13 cellular contexts compared by ENCODE assay signal in genomic region chr11:3861698-3862097, GRCh38. TPM values are rescaled to one million over a fixed set of nuclear protein-coding genes. Genes with fewer than 3 reads are reported as not detected.
DNase-seq lines count a peak whose midpoint lies in the region; ATAC-seq, FAIRE-seq and TF ChIP-seq lines count a peak whose summit lies in the region.
"Had no signal": no experiment of that assay in that cellular context is flagged by ENCODE, and none has a peak within 500 bp of the region (broad histone marks: within the 10 kb centered on the region; RNA-seq: fewer than 3 reads in every experiment).

No MANE protein-coding gene starts in this region.

- no peak overlapping the region for H2AFZ ChIP-seq in HepG2 (ENCODE audit: low read length)

- POLR2A ChIA-PET in HepG2 (lab: Yijun Ruan, JAX) = no interaction called here

- H3K4me1 Mint-ChIP-seq in central memory CD8-positive, alpha-beta T cell = peaks cover 84% of the 10 kb centered on the region

- no peak overlapping the region for H3K27ac ChIP-seq in HepG2 (ENCODE audit: extremely low read length, insufficient read depth, low read length)
- no peak overlapping the region for H3K27ac ChIP-seq in right lobe of liver
- H3K27ac ChIP-seq in thyroid gland = peak overlapping the region in 2 of 3 donors; percentile 15 to 66

- FAIRE-seq in HepG2 (lab: Jason Lieb, UNC) = no peak
- FAIRE-seq: endothelial cell of umbilical vein had no signal

- in situ Hi-C loops in HepG2 (cut with HindIII; ENCODE audit: extremely low pct_ligation_motif_present, low pct_unique_long_range_greater_than_20kb) = no loop called here

- H3K4me3 Mint-ChIP-seq in central memory CD8-positive, alpha-beta T cell = peak overlapping the region; percentile 98

- no peak for TF ChIP-seq POLR2A in HepG2 (IDR thresholded peaks at IDR 0.05; ENCODE audit: insufficient read depth in 1 of 2, low read depth in 2 of 2, low read length in 2 of 2)
- no peak for TF ChIP-seq POLR2A in right lobe of liver (IDR thresholded peaks at IDR 0.05)
- TF ChIP-seq POLR2A in thyroid gland (IDR thresholded peaks at IDR 0.05) = no peak

- 0 out of 2 replicates have a peak overlapping the region, but pooled peaks have one; percentile 1 for H3K4me2 ChIP-seq in HepG2 (ENCODE audit: low read depth, low read length)

- TF ChIP-seq RAD21 in HepG2 (CRISPR knock-in tag; IDR thresholded peaks at IDR 0.05) = no peak

- CTCF ChIA-PET in HepG2 (lab: Yijun Ruan, JAX; ENCODE audit: low intra/inter-chr PET ratio, low total read pairs) = no interaction called here

- H3K36me3 Mint-ChIP-seq in central memory CD8-positive, alpha-beta T cell (ENCODE audit: insufficient read depth) = peaks cover 4% of the 10 kb centered on the region

- DNase-seq in HepG2 (ENCODE audit: low spot score) (no peak), right lobe of liver (no peak), SKM-1 treated with dmso at 0.1 percent for 144 hours (lab: John Stamatoyannopoulos, UW; ENCODE audit: unreplicated experiment) (peak; percentile 58), thyroid gland (no peak), RKO (ENCODE audit: low spot score) (no peak), retina (no peak)
- DNase-seq in central memory CD8-positive, alpha-beta T cell (ENCODE audit: low spot score in 2 of 2) = no peak
- DNase-seq: anterior cingulate cortex, BE2C, mucosa of descending colon, NCI-H1694 treated with DMSO at 0.1 percent for 48 hours had no signal

- WGBS in HepG2 (ENCODE audit: low lambda C conversion rate) = 78% methylated on average over 1 of the region's 1 CpG
- 17% methylated on average over 1 of the region's 1 CpG for WGBS in right lobe of liver (ENCODE audit: insufficient coverage, low coverage, low lambda C conversion rate, missing lambda C conversion rate)
- 20 to 35% methylated on average over 1 of the region's 1 CpG for WGBS in thyroid gland, 2 donors

- TF ChIP-seq CTCF in HepG2 (CRISPR knock-in tag; IDR thresholded peaks at IDR 0.05) (no peak), right lobe of liver (IDR thresholded peaks at IDR 0.05) (no peak), thyroid gland (IDR thresholded peaks at IDR 0.05) (no peak)

- peak overlapping the region; percentile 71 for H3K27ac Mint-ChIP-seq in central memory CD8-positive, alpha-beta T cell (ENCODE audit: low read depth)

- H3K9me3 ChIP-seq in HepG2 (ENCODE audit: low read length) (no peaks in the 10 kb centered on the region), right lobe of liver (no peaks in the 10 kb centered on the region), thyroid gland (no peaks in the 10 kb centered on the region)
- H3K9me3 ChIP-seq: BE2C, mucosa of descending colon had no signal

- no TSS peak for BruUV-seq in HepG2 (replicated peaks; lab: Mats Ljungman, UMichigan)

- intact Hi-C loops in HepG2 (cut with micrococcal nuclease; ENCODE audit: unreplicated experiment) = no loop called here
- intact Hi-C loops in right lobe of liver (cut with DNase I) = no loop called here
- intact Hi-C loops in thyroid gland (cut with DNase I) = no loop called here

- H4K20me1 ChIP-seq in HepG2 (ENCODE audit: insufficient read depth, low read length) = no peaks in the 10 kb centered on the region

- H3K36me3 ChIP-seq in HepG2 (replicated peaks in 1 of 2; ENCODE audit: control insufficient read depth in 1 of 2, insufficient read depth in 2 of 2, low read length in 2 of 2) (no peaks in the 10 kb centered on the region), right lobe of liver (no peaks in the 10 kb centered on the region), thyroid gland (no peaks in the 10 kb centered on the region)
- H3K36me3 ChIP-seq: BE2C had no signal

- no peaks in the 10 kb centered on the region for H3K9me3 Mint-ChIP-seq in central memory CD8-positive, alpha-beta T cell

- TF ChIP-seq EP300 in HepG2 (IDR thresholded peaks at IDR 0.05; ENCODE audit: low read depth in 2 of 2, low read length in 2 of 2) = no peak
- TF ChIP-seq EP300 in HepG2 (CRISPR knock-in tag; IDR thresholded peaks at IDR 0.05; ENCODE audit: borderline replicate concordance) = no peak

- H3K27me3 ChIP-seq in HepG2 (ENCODE audit: control insufficient read depth in 1 of 2, insufficient read depth in 2 of 2, low read length in 2 of 2) (no peaks in the 10 kb centered on the region), right lobe of liver (no peaks in the 10 kb centered on the region), thyroid gland (no peaks in the 10 kb centered on the region)
- H3K27me3 ChIP-seq: BE2C had no signal

- no peak for ATAC-seq in HepG2
- no peak for ATAC-seq in right lobe of liver
- ATAC-seq in central memory CD8-positive, alpha-beta T cell (replicated peaks; ENCODE audit: extremely low read depth, poor library complexity, severe bottlenecking) = no peak
- ATAC-seq in HG03175 (IDR thresholded peaks at IDR 0.05; ENCODE audit: unreplicated experiment) = no peak

- H3K79me2 ChIP-seq in HepG2 (ENCODE audit: insufficient read depth, low read length) = peaks cover 92% of the 10 kb centered on the region

- H3K27me3 Mint-ChIP-seq in central memory CD8-positive, alpha-beta T cell = no peaks in the 10 kb centered on the region

- H3K4me3 ChIP-seq in HepG2 (replicated peaks in 1 of 3; ENCODE audit: insufficient read depth in 1 of 3, low read depth in 2 of 3, low read length in 3 of 3) (no peak overlapping the region), right lobe of liver (no peak overlapping the region), thyroid gland (replicated peaks in 1 of 3) (no peak overlapping the region)
- H3K4me3 ChIP-seq: mucosa of descending colon had no signal

- H3K4me1 ChIP-seq in HepG2 (ENCODE audit: insufficient read depth, low read length) (peaks cover 78% of the 10 kb centered on the region), right lobe of liver (peaks cover 0 to 80% (median 31%) of the 10 kb centered on the region in 4 donors), thyroid gland (peaks cover 64 to 85% of the 10 kb centered on the region in 2 donors)
- H3K4me1 ChIP-seq: BE2C had no signal

- no peak overlapping the region for H3K9ac ChIP-seq in HepG2 (ENCODE audit: insufficient read depth, low read depth, low read length)

RNA-seq across cellular contexts. Expression of gene STIM1, which starts 6.2 kb away (rescaled TPM):
- total RNA-seq in HepG2 (2016; rRNA removed; fragmentation: Illumina TruSeq; extraction: Trizol) (16.3 and 19.2 TPM in 2 replicates), right lobe of liver (10 to 100 TPM; 36.4 to 48.0 (median 40.5) TPM), thyroid gland (10 to 100 TPM; 54.3 to 89.2 (median 71.0) TPM)
- total RNA-seq in HepG2 (2016; cell fraction: cytosol; rRNA removed; fragmentation: Illumina TruSeq; extraction: Trizol; ENCODE audit: low read depth) = 4.1 and 5.8 TPM in 2 replicates
- total RNA-seq in HepG2 (2016; cell fraction: insoluble cytoplasmic fraction; rRNA removed; fragmentation: Illumina TruSeq; extraction: Trizol) = 10.3 and 20.0 TPM in 2 replicates
- 9.1 and 11.2 TPM in 2 replicates for total RNA-seq in HepG2 (2016; cell fraction: membrane; rRNA removed; fragmentation: Illumina TruSeq; extraction: Trizol)
- 32.4 and 32.5 TPM in 2 replicates for total RNA-seq in HepG2 (2016; cell fraction: nucleus; rRNA removed; fragmentation: Illumina TruSeq; extraction: Trizol)
- polyA plus RNA-seq in HepG2 (2011; rRNA removed) = 28.5 and 33.3 TPM in 2 replicates
- 25.0 and 31.9 TPM in 2 replicates for polyA plus RNA-seq in HepG2 (2011; cell fraction: cytosol; rRNA removed)
- polyA plus RNA-seq in HepG2 (2011; cell fraction: nucleus; rRNA removed) = 53.3 and 57.1 TPM in 2 replicates
- 41.4 and 42.4 TPM in 2 replicates for polyA plus RNA-seq in HepG2 (2012)
- polyA plus RNA-seq in HepG2 (2016; cell fraction: cytosol; fragmentation: Illumina TruSeq; extraction: Trizol; ENCODE audit: low read depth) = 2.6 TPM in 2 replicates
- 10.3 and 12.6 TPM in 2 replicates for polyA plus RNA-seq in HepG2 (2016; cell fraction: insoluble cytoplasmic fraction; fragmentation: Illumina TruSeq; extraction: Trizol; ENCODE audit: low read depth)
- polyA plus RNA-seq in HepG2 (2016; cell fraction: membrane; fragmentation: Illumina TruSeq; extraction: Trizol; ENCODE audit: low read depth) = 7.0 and 7.4 TPM in 2 replicates
- polyA plus RNA-seq in HepG2 (2016; cell fraction: nucleus; fragmentation: Illumina TruSeq; extraction: Trizol; ENCODE audit: insufficient read depth, low read depth) = 37.7 and 37.8 TPM in 2 replicates
- 46.4 and 107 TPM in 2 replicates for polyA minus RNA-seq in HepG2 (2011; rRNA and poly(A)+ RNA removed; ENCODE audit: low replicate concordance)
- 35.8 and 57.5 TPM in 2 replicates for polyA minus RNA-seq in HepG2 (2011; cell fraction: cytosol; rRNA and poly(A)+ RNA removed)
- 43.4 and 64.5 TPM in 2 replicates for polyA minus RNA-seq in HepG2 (2011; cell fraction: nucleus; rRNA and poly(A)+ RNA removed)

RNA-seq across cellular contexts. Expression of gene RHOG, which starts 20.9 kb away (rescaled TPM):
- 7.7 TPM in 2 replicates for total RNA-seq in HepG2 (2016; rRNA removed; fragmentation: Illumina TruSeq; extraction: Trizol)
- total RNA-seq in HepG2 (2016; cell fraction: cytosol; rRNA removed; fragmentation: Illumina TruSeq; extraction: Trizol; ENCODE audit: low read depth) = 2.6 and 3.6 TPM in 2 replicates
- 5.8 and 6.8 TPM in 2 replicates for total RNA-seq in HepG2 (2016; cell fraction: insoluble cytoplasmic fraction; rRNA removed; fragmentation: Illumina TruSeq; extraction: Trizol)
- 5.8 and 7.4 TPM in 2 replicates for total RNA-seq in HepG2 (2016; cell fraction: membrane; rRNA removed; fragmentation: Illumina TruSeq; extraction: Trizol)
- total RNA-seq in HepG2 (2016; cell fraction: nucleus; rRNA removed; fragmentation: Illumina TruSeq; extraction: Trizol) = 5.9 and 6.2 TPM in 2 replicates
- polyA plus RNA-seq in HepG2 (2011; rRNA removed) = 23.4 and 27.1 TPM in 2 replicates
- 28.2 and 39.4 TPM in 2 replicates for polyA plus RNA-seq in HepG2 (2011; cell fraction: cytosol; rRNA removed)
- polyA plus RNA-seq in HepG2 (2011; cell fraction: nucleus; rRNA removed) = 16.2 and 18.8 TPM in 2 replicates
- polyA plus RNA-seq in HepG2 (2012) = 15.8 and 27.4 TPM in 2 replicates
- polyA plus RNA-seq in HepG2 (2016; cell fraction: cytosol; fragmentation: Illumina TruSeq; extraction: Trizol; ENCODE audit: low read depth) = 9.6 and 10.7 TPM in 2 replicates
- 21.0 and 25.0 TPM in 2 replicates for polyA plus RNA-seq in HepG2 (2016; cell fraction: insoluble cytoplasmic fraction; fragmentation: Illumina TruSeq; extraction: Trizol; ENCODE audit: low read depth)
- 18.5 and 19.3 TPM in 2 replicates for polyA plus RNA-seq in HepG2 (2016; cell fraction: membrane; fragmentation: Illumina TruSeq; extraction: Trizol; ENCODE audit: low read depth)
- polyA plus RNA-seq in HepG2 (2016; cell fraction: nucleus; fragmentation: Illumina TruSeq; extraction: Trizol; ENCODE audit: insufficient read depth, low read depth) = 22.3 and 26.4 TPM in 2 replicates
- polyA minus RNA-seq in HepG2 (2011; rRNA and poly(A)+ RNA removed; ENCODE audit: low replicate concordance) = 83.5 and 114 TPM in 2 replicates
- 21.8 and 27.6 TPM in 2 replicates for polyA minus RNA-seq in HepG2 (2011; cell fraction: cytosol; rRNA and poly(A)+ RNA removed)
- polyA minus RNA-seq in HepG2 (2011; cell fraction: nucleus; rRNA and poly(A)+ RNA removed) = 11.5 and 17.4 TPM in 2 replicates
- total RNA-seq in right lobe of liver = 10 to 100 TPM; 13.9 to 31.5 (median 22.0) TPM
- total RNA-seq in thyroid gland = 10 to 100 TPM; 17.3 to 39.0 (median 27.8) TPM

RNA-seq across cellular contexts. Expression of gene PGAP2, which starts 53.3 kb away (rescaled TPM):
- total RNA-seq in HepG2 (2016; rRNA removed; fragmentation: Illumina TruSeq; extraction: Trizol) (16.8 and 21.5 TPM in 2 replicates), right lobe of liver (10 to 100 TPM; 14.8 to 26.8 (median 17.9) TPM), thyroid gland (10 to 100 TPM; 24.6 to 36.5 (median 30.5) TPM)
- total RNA-seq in HepG2 (2016; cell fraction: cytosol; rRNA removed; fragmentation: Illumina TruSeq; extraction: Trizol; ENCODE audit: low read depth) = 20.3 and 25.5 TPM in 2 replicates
- 17.1 and 19.6 TPM in 2 replicates for total RNA-seq in HepG2 (2016; cell fraction: insoluble cytoplasmic fraction; rRNA removed; fragmentation: Illumina TruSeq; extraction: Trizol)
- 36.5 and 42.1 TPM in 2 replicates for total RNA-seq in HepG2 (2016; cell fraction: membrane; rRNA removed; fragmentation: Illumina TruSeq; extraction: Trizol)
- 16.9 and 22.3 TPM in 2 replicates for total RNA-seq in HepG2 (2016; cell fraction: nucleus; rRNA removed; fragmentation: Illumina TruSeq; extraction: Trizol)
- polyA plus RNA-seq in HepG2 (2011; rRNA removed) = 46.8 and 47.8 TPM in 2 replicates
- polyA plus RNA-seq in HepG2 (2011; cell fraction: cytosol; rRNA removed) = 34.6 and 41.7 TPM in 2 replicates
- 70.5 and 72.6 TPM in 2 replicates for polyA plus RNA-seq in HepG2 (2011; cell fraction: nucleus; rRNA removed)
- polyA plus RNA-seq in HepG2 (2012) = 17.5 and 20.8 TPM in 2 replicates
- polyA plus RNA-seq in HepG2 (2016; cell fraction: cytosol; fragmentation: Illumina TruSeq; extraction: Trizol; ENCODE audit: low read depth) = 42.7 and 51.8 TPM in 2 replicates
- polyA plus RNA-seq in HepG2 (2016; cell fraction: insoluble cytoplasmic fraction; fragmentation: Illumina TruSeq; extraction: Trizol; ENCODE audit: low read depth) = 29.8 and 30.5 TPM in 2 replicates
- polyA plus RNA-seq in HepG2 (2016; cell fraction: membrane; fragmentation: Illumina TruSeq; extraction: Trizol; ENCODE audit: low read depth) = 58.5 and 61.9 TPM in 2 replicates
- polyA plus RNA-seq in HepG2 (2016; cell fraction: nucleus; fragmentation: Illumina TruSeq; extraction: Trizol; ENCODE audit: insufficient read depth, low read depth) = 62.7 and 64.3 TPM in 2 replicates
- polyA minus RNA-seq in HepG2 (2011; rRNA and poly(A)+ RNA removed; ENCODE audit: low replicate concordance) = 72.3 and 77.1 TPM in 2 replicates
- 15.6 and 19.4 TPM in 2 replicates for polyA minus RNA-seq in HepG2 (2011; cell fraction: cytosol; rRNA and poly(A)+ RNA removed)
- polyA minus RNA-seq in HepG2 (2011; cell fraction: nucleus; rRNA and poly(A)+ RNA removed) = 9.1 and 11.2 TPM in 2 replicates

Comparison
In these comparisons a context has a peak if more than half of its experiments do, and no peak if none do; other contexts are left out.
1. H3K27ac ChIP-seq: peak in thyroid gland (2 of 3); none in HepG2 (single experiment) and right lobe of liver (0 of 3).